In the genomic region with DNA sequence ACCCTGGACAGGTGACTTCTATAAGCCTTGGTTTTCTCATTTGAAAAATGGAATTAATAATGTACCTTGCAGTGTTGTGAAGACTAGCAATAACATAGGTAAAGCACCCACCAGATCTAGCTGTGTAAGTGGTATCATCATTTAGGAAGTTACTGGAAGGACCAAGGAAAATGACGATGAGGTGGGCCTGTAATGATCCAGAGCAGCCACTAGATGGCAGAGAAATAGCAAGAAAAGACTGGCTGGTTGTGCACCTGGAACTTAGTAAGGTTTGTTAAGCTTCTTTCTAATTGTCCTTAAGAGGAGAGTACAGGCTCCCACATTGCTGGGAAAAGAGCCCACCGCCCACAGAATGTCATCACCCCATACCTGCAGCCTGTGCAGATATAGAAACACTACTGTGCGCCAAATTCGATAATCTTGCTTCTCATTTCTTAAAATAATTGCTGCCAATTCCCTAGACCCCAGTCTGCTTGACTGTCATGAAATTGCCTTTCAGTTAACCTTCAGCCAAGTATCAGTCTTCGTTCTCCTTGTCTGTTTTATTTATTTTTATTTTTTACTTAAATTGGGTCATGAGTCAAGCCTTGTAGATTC, we compare ENCODE assay signal across 8 cellular contexts. TPM values are rescaled to one million over a fixed set of nuclear protein-coding genes. Genes with fewer than 3 reads are reported as not detected.
A peak's percentile ranks its signal among the peaks of the same experiment; 100 is the strongest.
DNase-seq lines count a peak whose midpoint lies in the region; ATAC-seq and TF ChIP-seq lines count a peak whose summit lies in the region.

No MANE protein-coding gene starts in this region.

- peak; percentile 76 for TF ChIP-seq CTCF in hepatocyte (IDR thresholded peaks at IDR 0.05; ENCODE audit: poor library complexity)

- ATAC-seq in activated naive CD8-positive, alpha-beta T cell treated with anti-CD3 and anti-CD28 coated beads, Interleukin-2, amount 10 ng/mL, durations not matched to agents 7 days and 5 days (ENCODE audit: low read depth): peak; percentile 32
- ATAC-seq in stimulated activated effector memory CD8-positive, alpha-beta T cell treated with anti-CD3 and anti-CD28 coated beads, Interleukin-12 subunit alpha, Interleukin-12 subunit beta, amount 100 ng/mL, for 72 hours: peak; percentile 49
- no peak for ATAC-seq in GM18861 (IDR thresholded peaks at IDR 0.05; ENCODE audit: unreplicated experiment)
- no peak for ATAC-seq in sciatic nerve

- H3K27ac ChIP-seq in hepatocyte: no peak overlapping the region

- peaks cover 65% of the 10 kb centered on the region for H3K79me2 ChIP-seq in hepatocyte

- no peaks in the 10 kb centered on the region for H3K36me3 ChIP-seq in hepatocyte (replicated peaks; ENCODE audit: insufficient read depth, low read depth)

- CTCF ChIA-PET in HEK293T (lab: Yijun Ruan, JAX): interaction anchor here (0.6 to 1.4 kb wide), 9 partner anchors 8 to 656 kb away, joined by 3 to 6 read pairs (median 3); no protein-coding TSS in a partner anchor

- intact Hi-C loops in sciatic nerve (cut with DNase I): loop anchor here (2.0 kb wide), 1 partner anchor 19 kb away; no protein-coding TSS in a partner anchor

- 67% methylated on average over 5 of the region's 5 CpGs for WGBS in hepatocyte (ENCODE audit: low lambda C conversion rate, missing lambda C conversion rate)

- peaks cover 20% of the 10 kb centered on the region for H3K4me1 ChIP-seq in hepatocyte (ENCODE audit: insufficient read depth)

- H3K4me3 Mint-ChIP-seq in activated naive CD8-positive, alpha-beta T cell treated with anti-CD3 and anti-CD28 coated beads, Interleukin-2, amount 10 ng/mL, durations not matched to agents 7 days and 5 days: peak overlapping the region; percentile 66
- H3K4me3 Mint-ChIP-seq in stimulated activated effector memory CD8-positive, alpha-beta T cell treated with anti-CD3 and anti-CD28 coated beads, Interleukin-12 subunit alpha, Interleukin-12 subunit beta, amount 100 ng/mL, for 72 hours: peak overlapping the region; percentile 19

- H3K27me3 ChIP-seq in hepatocyte: no peaks in the 10 kb centered on the region

- no peak overlapping the region for H2AFZ ChIP-seq in hepatocyte

- POLR2A ChIA-PET in HEK293T (lab: Yijun Ruan, JAX): no interaction called here
- POLR2A ChIA-PET in activated naive CD8-positive, alpha-beta T cell treated with anti-CD3 and anti-CD28 coated beads, Interleukin-2, amount 10 ng/mL, durations not matched to agents 7 days and 5 days (lab: Charles Lee): interaction anchor here (1.4 to 1.9 kb wide), 3 partner anchors 9 to 81 kb away, joined by 4 to 9 read pairs (median 8); no protein-coding TSS in a partner anchor

- peaks cover 32% of the 10 kb centered on the region for H3K36me3 Mint-ChIP-seq in activated naive CD8-positive, alpha-beta T cell treated with anti-CD3 and anti-CD28 coated beads, Interleukin-2, amount 10 ng/mL, durations not matched to agents 7 days and 5 days
- peaks cover 76% of the 10 kb centered on the region for H3K36me3 Mint-ChIP-seq in stimulated activated effector memory CD8-positive, alpha-beta T cell treated with anti-CD3 and anti-CD28 coated beads, Interleukin-12 subunit alpha, Interleukin-12 subunit beta, amount 100 ng/mL, for 72 hours

- no peak overlapping the region for H3K4me3 ChIP-seq in hepatocyte

- H3K4me1 Mint-ChIP-seq in activated naive CD8-positive, alpha-beta T cell treated with anti-CD3 and anti-CD28 coated beads, Interleukin-2, amount 10 ng/mL, durations not matched to agents 7 days and 5 days: peaks cover 46% of the 10 kb centered on the region
- H3K4me1 Mint-ChIP-seq in stimulated activated effector memory CD8-positive, alpha-beta T cell treated with anti-CD3 and anti-CD28 coated beads, Interleukin-12 subunit alpha, Interleukin-12 subunit beta, amount 100 ng/mL, for 72 hours: peaks cover 64% of the 10 kb centered on the region

- H3K9me3 ChIP-seq in hepatocyte (ENCODE audit: low read depth): no peaks in the 10 kb centered on the region

- H3K9me2 ChIP-seq in hepatocyte (replicated peaks; ENCODE audit: insufficient read depth): no peaks in the 10 kb centered on the region

- H3K4me2 ChIP-seq in hepatocyte: no peak overlapping the region

- no peaks in the 10 kb centered on the region for H3K9me3 Mint-ChIP-seq in activated naive CD8-positive, alpha-beta T cell treated with anti-CD3 and anti-CD28 coated beads, Interleukin-2, amount 10 ng/mL, durations not matched to agents 7 days and 5 days
- H3K9me3 Mint-ChIP-seq in stimulated activated effector memory CD8-positive, alpha-beta T cell treated with anti-CD3 and anti-CD28 coated beads, Interleukin-12 subunit alpha, Interleukin-12 subunit beta, amount 100 ng/mL, for 72 hours: no peaks in the 10 kb centered on the region

- no peaks in the 10 kb centered on the region for H3K27me3 Mint-ChIP-seq in activated naive CD8-positive, alpha-beta T cell treated with anti-CD3 and anti-CD28 coated beads, Interleukin-2, amount 10 ng/mL, durations not matched to agents 7 days and 5 days

- H4K20me1 ChIP-seq in hepatocyte (ENCODE audit: insufficient read depth, poor library complexity, severe bottlenecking): peaks cover 54% of the 10 kb centered on the region

- peak overlapping the region; percentile 79 for H3K27ac Mint-ChIP-seq in activated naive CD8-positive, alpha-beta T cell treated with anti-CD3 and anti-CD28 coated beads, Interleukin-2, amount 10 ng/mL, durations not matched to agents 7 days and 5 days
- H3K27ac Mint-ChIP-seq in stimulated activated effector memory CD8-positive, alpha-beta T cell treated with anti-CD3 and anti-CD28 coated beads, Interleukin-12 subunit alpha, Interleukin-12 subunit beta, amount 100 ng/mL, for 72 hours: peak overlapping the region; percentile 79

- DNase-seq in DMS114 treated with DMSO at 0.1 percent for 48 hours (lab: John Stamatoyannopoulos, UW; ENCODE audit: unreplicated experiment) (peak; percentile 55), HEK293T (ENCODE audit: extremely low spot score) (peak; percentile 65), NCI-H774 (lab: John Stamatoyannopoulos, UW) (peak; percentile 5), hepatocyte (ENCODE audit: low spot score) (peak; percentile 73), sciatic nerve (ENCODE audit: low spot score) (no peak)
- no peak for DNase-seq in activated naive CD8-positive, alpha-beta T cell treated with anti-CD3 and anti-CD28 coated beads, Interleukin-2, amount 10 ng/mL, durations not matched to agents 7 days and 5 days
- DNase-seq in stimulated activated effector memory CD8-positive, alpha-beta T cell treated with anti-CD3 and anti-CD28 coated beads, Interleukin-12 subunit alpha, Interleukin-12 subunit beta, amount 100 ng/mL, for 72 hours (ENCODE audit: low spot score in 2 of 2): no peak

TF ChIP-seq in HEK293T, 16 proteins besides CTCF, POLR2A, EP300 and RAD21:
- TF ChIP-seq L3MBTL2 (conservative IDR thresholded peaks at IDR 0.05): no peak
- TF ChIP-seq CTBP1 (IDR thresholded peaks at IDR 0.05; ENCODE audit: borderline replicate concordance): no peak
- no peak for TF ChIP-seq FOXM1 (IDR thresholded peaks at IDR 0.05; ENCODE audit: borderline replicate concordance)
- TF ChIP-seq, protein P1, sequence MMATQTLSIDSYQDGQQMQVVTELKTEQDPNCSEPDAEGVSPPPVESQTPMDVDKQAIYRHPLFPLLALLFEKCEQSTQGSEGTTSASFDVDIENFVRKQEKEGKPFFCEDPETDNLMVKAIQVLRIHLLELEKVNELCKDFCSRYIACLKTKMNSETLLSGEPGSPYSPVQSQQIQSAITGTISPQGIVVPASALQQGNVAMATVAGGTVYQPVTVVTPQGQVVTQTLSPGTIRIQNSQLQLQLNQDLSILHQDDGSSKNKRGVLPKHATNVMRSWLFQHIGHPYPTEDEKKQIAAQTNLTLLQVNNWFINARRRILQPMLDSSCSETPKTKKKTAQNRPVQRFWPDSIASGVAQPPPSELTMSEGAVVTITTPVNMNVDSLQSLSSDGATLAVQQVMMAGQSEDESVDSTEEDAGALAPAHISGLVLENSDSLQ (IDR thresholded peaks at IDR 0.05): no peak
- no peak for TF ChIP-seq FOXK2 (IDR thresholded peaks at IDR 0.05)
- no peak for TF ChIP-seq LEF1 (IDR thresholded peaks at IDR 0.05; ENCODE audit: borderline replicate concordance)
- no peak for TF ChIP-seq ZNF384 (IDR thresholded peaks at IDR 0.05)
- no peak for TF ChIP-seq BHLHE40 (IDR thresholded peaks at IDR 0.05; ENCODE audit: borderline replicate concordance)
- TF ChIP-seq SUZ12 (IDR thresholded peaks at IDR 0.05): no peak
- TF ChIP-seq ARNT (IDR thresholded peaks at IDR 0.05): no peak

RNA-seq across cellular contexts. Expression of a gene that starts 37.2 kb away (rescaled TPM):
- total RNA-seq in activated naive CD8-positive, alpha-beta T cell treated with anti-CD3 and anti-CD28 coated beads, Interleukin-2, amount 10 ng/mL, durations not matched to agents 7 days and 5 days: not detected
- total RNA-seq in hepatocyte: 1.6 and 1.7 TPM in 2 replicates
- 4.2 and 5.1 TPM in 2 replicates for polyA plus RNA-seq in hepatocyte
- total RNA-seq in sciatic nerve: 0.22 TPM

RNA-seq across cellular contexts. Expression of a gene that starts 53.2 kb away (rescaled TPM):
- 100 to 1,000 TPM; 283 to 303 TPM for total RNA-seq in activated naive CD8-positive, alpha-beta T cell treated with anti-CD3 and anti-CD28 coated beads, Interleukin-2, amount 10 ng/mL, durations not matched to agents 7 days and 5 days
- total RNA-seq in hepatocyte (351 and 358 TPM in 2 replicates), sciatic nerve (221 TPM)
- polyA plus RNA-seq in hepatocyte: 48.8 and 69.7 TPM in 2 replicates

Comparison
In these comparisons a context has a peak if more than half of its experiments do, and no peak if none do; other contexts are left out.
1. DNase-seq: peak in DMS114 treated with DMSO at 0.1 percent for 48 hours (single experiment), HEK293T (single experiment), NCI-H774 (single experiment) and hepatocyte (single experiment); none in activated naive CD8-positive, alpha-beta T cell treated with anti-CD3 and anti-CD28 coated beads, Interleukin-2, amount 10 ng/mL, durations not matched to agents 7 days and 5 days (single experiment), stimulated activated effector memory CD8-positive, alpha-beta T cell treated with anti-CD3 and anti-CD28 coated beads, Interleukin-12 subunit alpha, Interleukin-12 subunit beta, amount 100 ng/mL, for 72 hours (0 of 2) and sciatic nerve (single experiment).
2. ATAC-seq: peak in activated naive CD8-positive, alpha-beta T cell treated with anti-CD3 and anti-CD28 coated beads, Interleukin-2, amount 10 ng/mL, durations not matched to agents 7 days and 5 days (single experiment) and stimulated activated effector memory CD8-positive, alpha-beta T cell treated with anti-CD3 and anti-CD28 coated beads, Interleukin-12 subunit alpha, Interleukin-12 subunit beta, amount 100 ng/mL, for 72 hours (single experiment); none in GM18861 (single experiment) and sciatic nerve (single experiment).